10 cellular contexts compared by ENCODE assay signal in the genomic region with DNA sequence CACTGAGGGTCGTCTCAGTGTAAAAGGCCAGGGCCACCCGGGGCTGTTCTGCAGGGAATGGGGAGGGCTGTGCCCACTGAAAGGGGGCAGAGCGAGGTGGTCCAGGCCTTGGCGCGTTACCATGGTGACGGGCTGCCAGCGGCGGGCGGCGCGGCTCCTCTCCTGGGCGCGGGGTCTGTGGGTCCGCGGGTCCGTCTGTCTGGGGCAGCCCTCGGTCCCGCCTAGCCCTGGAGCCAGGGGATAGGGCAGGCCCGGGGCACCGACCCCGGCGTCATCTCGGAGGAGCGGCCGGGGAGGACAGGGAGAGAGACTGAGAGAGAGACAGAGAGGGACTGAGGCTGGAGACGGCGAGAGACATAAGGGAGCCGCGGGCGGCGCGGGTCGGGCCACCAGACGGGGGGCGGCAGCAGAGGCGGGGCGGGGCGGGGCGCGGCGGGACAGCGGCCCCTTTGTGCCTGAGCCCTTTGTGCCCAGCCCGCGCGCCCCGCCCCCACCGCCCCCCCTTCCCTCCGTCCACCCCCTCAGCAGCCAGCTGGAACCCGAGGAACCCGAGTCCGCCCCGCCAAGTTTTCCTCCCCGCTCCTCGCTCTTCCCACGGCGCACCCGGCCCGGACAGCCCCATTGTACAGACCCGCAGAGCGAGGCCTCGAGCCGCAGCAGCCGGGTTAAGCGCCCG. TPM values are rescaled to one million over a fixed set of nuclear protein-coding genes. Genes with fewer than 3 reads are reported as not detected.
DNase-seq lines count a peak whose midpoint lies in the region; ATAC-seq and TF ChIP-seq lines count a peak whose summit lies in the region.
"Had no signal": no experiment of that assay in that cellular context is flagged by ENCODE, and none has a peak within 500 bp of the region (broad histone marks: within the 10 kb centered on the region; RNA-seq: fewer than 3 reads in every experiment).

A gene with protein sequence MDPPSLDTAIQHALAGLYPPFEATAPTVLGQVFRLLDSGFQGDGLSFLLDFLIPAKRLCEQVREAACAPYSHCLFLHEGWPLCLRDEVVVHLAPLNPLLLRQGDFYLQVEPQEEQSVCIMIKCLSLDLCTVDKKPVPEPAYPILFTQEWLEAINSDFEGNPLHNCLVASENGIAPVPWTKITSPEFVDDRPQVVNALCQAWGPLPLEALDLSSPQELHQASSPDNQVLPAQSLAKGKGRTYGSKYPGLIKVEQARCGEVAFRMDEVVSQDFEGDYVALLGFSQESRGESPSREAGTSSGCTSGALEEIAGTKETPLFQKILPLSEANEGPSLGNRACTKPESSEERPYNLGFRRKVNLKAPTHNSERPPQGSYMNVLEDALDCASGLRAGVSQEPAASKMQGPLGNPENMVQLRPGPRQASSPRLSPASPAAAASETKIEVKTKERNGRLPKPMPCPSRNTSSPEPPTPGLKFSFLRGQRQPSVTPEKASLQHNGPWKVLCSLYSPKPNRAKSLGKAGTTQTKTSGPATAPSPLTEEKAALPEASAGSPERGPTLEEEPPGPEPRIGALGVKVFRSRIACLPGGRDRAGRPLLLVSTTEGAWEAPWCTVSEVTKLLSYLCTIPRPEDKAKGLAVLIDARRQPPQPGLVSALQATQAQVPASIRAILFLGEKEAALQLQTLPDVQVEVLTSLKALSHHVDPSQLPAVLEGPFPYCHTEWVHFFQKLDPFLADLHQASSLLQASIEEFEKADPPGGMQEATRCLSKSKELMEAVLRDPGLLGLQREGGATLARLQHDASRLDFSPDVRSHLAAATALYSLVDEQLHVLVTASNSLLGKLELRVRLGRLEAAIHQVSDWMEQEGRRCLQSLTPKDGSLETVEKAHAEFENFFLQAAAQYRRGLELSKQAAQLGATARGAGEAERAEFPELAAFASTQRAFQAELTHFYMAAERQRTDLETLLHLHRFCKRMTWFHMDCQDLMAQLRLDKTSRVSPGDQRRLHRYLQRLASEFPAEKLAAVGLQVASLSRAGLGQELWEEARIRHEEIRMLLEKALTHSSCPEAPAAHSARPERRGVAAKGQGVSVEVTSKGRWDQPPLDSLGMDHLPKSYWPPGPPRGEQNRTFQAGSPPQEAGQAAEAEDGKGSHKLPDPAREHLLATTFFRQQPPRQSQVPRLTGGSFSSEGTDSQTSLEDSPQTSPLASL (minus strand): TSS at position 358 of the 676 bp plus-strand sequence. CDS start 235 bp downstream, at position 123.

- in situ Hi-C loops in GM23248 (cut with MboI) (no loop called here), gastrocnemius medialis (cut with MboI; ENCODE audit: low sequenced_read_pairs in 4 of 4) (no loop called here), G401 (cut with HindIII; ENCODE audit: low sequenced_read_pairs) (no loop called here)

- no peaks in the 10 kb centered on the region for H3K27me3 ChIP-seq in GM23248 (replicated peaks; ENCODE audit: insufficient read depth)
- H3K27me3 ChIP-seq in gastrocnemius medialis = peaks cover 12 to 18% (median 14%) of the 10 kb centered on the region in 3 donors

- TF ChIP-seq POLR2A in gastrocnemius medialis (IDR thresholded peaks at IDR 0.05) = no peak

- H3K9me3 ChIP-seq in GM23248 (ENCODE audit: low read depth) (no peaks in the 10 kb centered on the region), gastrocnemius medialis (no peaks in the 10 kb centered on the region)

- peak within 1 kb of the TSS; percentile 77 for H3K9ac ChIP-seq in GM23248

- peak within 1 kb of the TSS; percentile 82 for H3K4me2 ChIP-seq in GM23248 (ENCODE audit: unreplicated experiment)

- H3K4me1 ChIP-seq in GM23248 (ENCODE audit: insufficient read depth) (peaks cover 26% of the 10 kb centered on the region), gastrocnemius medialis (no peaks in the 10 kb centered on the region)

- peaks cover 29% of the 10 kb centered on the region for H3F3A ChIP-seq in GM23248 (ENCODE audit: insufficient read depth)

- peak within 1 kb of the TSS; percentile 78 for H2AFZ ChIP-seq in GM23248

- WGBS in GM23248 (ENCODE audit: low coverage in 1 of 2, low lambda C conversion rate in 2 of 2, missing lambda C conversion rate in 2 of 2), 2 experiments = 2 to 3% methylated on average over 40 to 64 of the region's 65 CpGs

- no peaks in the 10 kb centered on the region for H3K36me3 ChIP-seq in GM23248 (ENCODE audit: low read depth)
- no peaks in the 10 kb centered on the region for H3K36me3 ChIP-seq in gastrocnemius medialis

- H3K27ac ChIP-seq in GM23248 = peak within 1 kb of the TSS; percentile 71
- H3K27ac ChIP-seq in gastrocnemius medialis = peak within 1 kb of the TSS; percentile 43 to 68 (median 66)

- DNase-seq in GM23248 (peak; percentile 61), cardiac fibroblast (ENCODE audit: low read depth in 2 of 2) (no peak), iPS-NIHi11 (ENCODE audit: low spot score) (peak; percentile 69), gastrocnemius medialis (no peak), epidermal melanocyte (ENCODE audit: insufficient read length, low spot score) (no peak), HUDEP-2 (lab: John Stamatoyannopoulos, UW; ENCODE audit: unreplicated experiment in 76 of 76) (no peak), G401 (ENCODE audit: low spot score) (no peak), foreskin melanocyte (no peak)
- DNase-seq: activated T-cell treated with anti-CD3 and anti-CD28 coated beads, Interleukin-2, amount 50 U/mL, for 48 hours; naive thymus-derived CD8-positive, alpha-beta T cell had no signal

- TF ChIP-seq CTCF in cardiac fibroblast (IDR thresholded peaks at IDR 0.05; ENCODE audit: low read depth, low read length) (no peak), gastrocnemius medialis (IDR thresholded peaks at IDR 0.05 in 4 of 5, conservative IDR thresholded peaks at IDR 0.05 in 1 of 5) (no peak)

- no peak for ATAC-seq in gastrocnemius medialis
- ATAC-seq: naive thymus-derived CD8-positive, alpha-beta T cell had no signal

- H3K4me3 ChIP-seq in GM23248 (peak within 1 kb of the TSS; percentile 69), cardiac fibroblast (replicated peaks in 1 of 2; ENCODE audit: low read depth in 2 of 2, low read length in 2 of 2) (peak within 1 kb of the TSS; percentile 35 to 44), gastrocnemius medialis (peak within 1 kb of the TSS; percentile 32 to 46 (median 36))

- no peaks in the 10 kb centered on the region for H3K9me2 ChIP-seq in GM23248 (ENCODE audit: insufficient read depth)

- intact Hi-C loops in gastrocnemius medialis (cut with DNase I; ENCODE audit: low total_unique reads) = no loop called here

- H4K20me1 ChIP-seq in GM23248 (ENCODE audit: insufficient read depth) = no peaks in the 10 kb centered on the region

- H3K79me2 ChIP-seq in GM23248 (ENCODE audit: insufficient read depth) = peaks cover 7% of the 10 kb centered on the region; the same call in 1 of the 2 replicates

RNA-seq across cellular contexts. Expression of the gene that starts here (rescaled TPM):
- 2.8 and 5.1 TPM in 2 replicates for total RNA-seq in GM23248 (2014; rRNA removed; shearing (Covaris generic))
- 3.6 and 4.0 TPM in 2 replicates for polyA plus RNA-seq in GM23248 (2016; fragmentation: Nextera tagmentation; extraction: Ambion mirVana)
- under 1 TPM in 3 of 4 donors, not detected in 1; 0.05 to 0.41 (median 0.38) TPM for total RNA-seq in gastrocnemius medialis
- not detected in 2 replicates for total RNA-seq in G401 (2014; rRNA removed; shearing (Covaris generic))
- total RNA-seq: naive thymus-derived CD8-positive, alpha-beta T cell had no signal
- polyA plus RNA-seq: naive thymus-derived CD8-positive, alpha-beta T cell had no signal

Comparison
In these comparisons a context has a peak if more than half of its experiments do, and no peak if none do; other contexts are left out.
1. DNase-seq: peak in GM23248 (single experiment) and iPS-NIHi11 (single experiment); none in cardiac fibroblast (0 of 2), gastrocnemius medialis (0 of 2), epidermal melanocyte (single experiment), HUDEP-2 (0 of 76), G401 (single experiment) and foreskin melanocyte (single experiment).
2. Peak in every context shown above with its lines, with median percentiles within 50 percentile points of each other: H3K4me3 ChIP-seq.